1 cellular context compared by ENCODE assay signal in the genomic region with DNA sequence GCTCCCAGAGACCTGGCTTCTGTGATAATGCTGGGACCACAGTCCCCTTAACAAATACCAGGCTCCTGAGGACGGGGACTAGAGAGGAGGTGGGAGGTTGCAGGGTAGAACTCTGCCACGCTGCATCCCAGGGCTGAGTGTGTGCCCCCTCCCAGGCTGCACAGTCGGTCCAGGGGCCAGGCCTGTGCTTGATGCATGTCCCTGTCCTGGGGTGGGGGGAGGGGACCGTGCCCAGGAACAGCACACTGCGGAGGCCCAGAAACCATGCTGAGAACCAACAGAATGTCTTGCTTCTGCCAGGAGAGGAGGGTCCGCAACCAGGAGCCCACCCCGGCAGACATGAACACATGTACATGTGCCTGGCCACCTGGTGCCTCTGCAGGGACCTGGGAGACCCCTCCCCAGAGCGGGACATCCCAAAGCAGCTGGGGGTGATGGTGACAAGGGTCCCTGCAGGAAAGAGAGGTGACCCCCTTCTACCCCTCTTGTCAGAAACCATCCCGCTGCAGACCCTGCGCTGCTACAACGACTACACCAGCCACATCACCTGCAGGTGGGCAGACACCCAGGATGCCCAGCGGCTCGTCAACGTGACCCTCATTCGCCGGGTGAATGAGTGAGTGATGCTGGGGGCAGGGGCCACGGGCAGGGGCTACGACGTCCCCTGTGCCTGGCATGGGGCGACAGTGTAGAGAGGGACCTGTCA.
TF ChIP-seq lines count a peak whose summit lies in the region.

No MANE protein-coding gene starts in this region.

TF ChIP-seq in H1, 55 proteins besides CTCF, POLR2A, EP300 and RAD21:
- no peak for TF ChIP-seq CEBPB (IDR thresholded peaks at IDR 0.05; ENCODE audit: low read depth, low read length)
- TF ChIP-seq RNF2 (IDR thresholded peaks at IDR 0.05; ENCODE audit: borderline replicate concordance, low read depth, low read length, missing control alignments, poor library complexity, severe bottlenecking): no peak
- TF ChIP-seq SAP30 (IDR thresholded peaks at IDR 0.05; ENCODE audit: insufficient read depth, insufficient replicate concordance, low read length): no peak
- no peak for TF ChIP-seq TBP (IDR thresholded peaks at IDR 0.05; ENCODE audit: low read depth, low read length)
- no peak for TF ChIP-seq CHD2 (IDR thresholded peaks at IDR 0.05; ENCODE audit: low read length)
- TF ChIP-seq TAF1 (IDR thresholded peaks at IDR 0.05; ENCODE audit: low read depth, low read length): no peak
- no peak for TF ChIP-seq CHD7 (IDR thresholded peaks at IDR 0.05; ENCODE audit: insufficient replicate concordance, low read length)
- TF ChIP-seq, protein P1, sequence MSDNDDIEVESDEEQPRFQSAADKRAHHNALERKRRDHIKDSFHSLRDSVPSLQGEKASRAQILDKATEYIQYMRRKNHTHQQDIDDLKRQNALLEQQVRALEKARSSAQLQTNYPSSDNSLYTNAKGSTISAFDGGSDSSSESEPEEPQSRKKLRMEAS (IDR thresholded peaks at IDR 0.05): no peak
- TF ChIP-seq, protein P2, sequence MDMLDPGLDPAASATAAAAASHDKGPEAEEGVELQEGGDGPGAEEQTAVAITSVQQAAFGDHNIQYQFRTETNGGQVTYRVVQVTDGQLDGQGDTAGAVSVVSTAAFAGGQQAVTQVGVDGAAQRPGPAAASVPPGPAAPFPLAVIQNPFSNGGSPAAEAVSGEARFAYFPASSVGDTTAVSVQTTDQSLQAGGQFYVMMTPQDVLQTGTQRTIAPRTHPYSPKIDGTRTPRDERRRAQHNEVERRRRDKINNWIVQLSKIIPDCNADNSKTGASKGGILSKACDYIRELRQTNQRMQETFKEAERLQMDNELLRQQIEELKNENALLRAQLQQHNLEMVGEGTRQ (IDR thresholded peaks at IDR 0.05; ENCODE audit: low read length): no peak
